7 cellular contexts compared by ENCODE assay signal in genomic region chr2:131686894-131687238, GRCh38.
A peak's percentile ranks its signal among the peaks of the same experiment; 100 is the strongest.
DNase-seq lines count a peak whose midpoint lies in the region; FAIRE-seq and TF ChIP-seq lines count a peak whose summit lies in the region.
"Not testable (repeated sequence)": the region's sequence is repeated elsewhere in the genome, so short reads cannot be mapped to it uniquely, and the experiment has no call there.

No MANE protein-coding gene starts in this region.

- H3K4me1 ChIP-seq in SJSA1 (replicated peaks) (peaks cover 29% of the 10 kb centered on the region), astrocyte (ENCODE audit: insufficient read depth, low read length) (peaks cover 26% of the 10 kb centered on the region)

- H3K36me3 Mint-ChIP-seq in astrocyte (ENCODE audit: low read depth, unreplicated experiment) = peaks cover 33% of the 10 kb centered on the region
- H3K36me3 Mint-ChIP-seq in osteocyte (ENCODE audit: unreplicated experiment) = peaks cover 56% of the 10 kb centered on the region

- H3K9me3 ChIP-seq in SJSA1 (replicated peaks); astrocyte (ENCODE audit: insufficient read depth, low read depth, low read length): not testable (repeated sequence)

- peak overlapping the region; percentile 82 for H3K4me3 Mint-ChIP-seq in astrocyte (ENCODE audit: unreplicated experiment)
- not testable (repeated sequence) for H3K4me3 Mint-ChIP-seq in osteocyte (ENCODE audit: unreplicated experiment)

- H4K20me1 ChIP-seq in astrocyte (ENCODE audit: insufficient read depth, low read length) = peaks cover 17% of the 10 kb centered on the region

- peaks cover 87% of the 10 kb centered on the region for H3K79me2 ChIP-seq in astrocyte (ENCODE audit: insufficient read depth, low read length)

- H3K27ac Mint-ChIP-seq in astrocyte (ENCODE audit: unreplicated experiment) (peak overlapping the region; percentile 99), osteocyte (ENCODE audit: unreplicated experiment) (peak overlapping the region; percentile 95)

- peak overlapping the region; percentile 63 for H3K9ac ChIP-seq in astrocyte (ENCODE audit: low read length)

- H3K36me3 ChIP-seq in SJSA1 = peaks cover 17% of the 10 kb centered on the region
- H3K36me3 ChIP-seq in astrocyte (ENCODE audit: insufficient read depth, low read length) = peaks cover 25% of the 10 kb centered on the region

- H3K27ac ChIP-seq in SJSA1 (peak overlapping the region; percentile 31), astrocyte (ENCODE audit: low read depth, low read length) (peak overlapping the region; percentile 99)

- not testable (repeated sequence) for H3K4me3 ChIP-seq in SJSA1; astrocyte (ENCODE audit: insufficient read depth, low read depth, low read length); choroid plexus epithelial cell (ENCODE audit: low read depth, low read length)

- not testable (repeated sequence) for H3K27me3 Mint-ChIP-seq in astrocyte (ENCODE audit: low read depth, unreplicated experiment); osteocyte (ENCODE audit: unreplicated experiment)

- peaks cover 30% of the 10 kb centered on the region for H3K4me1 Mint-ChIP-seq in astrocyte (ENCODE audit: low read depth, unreplicated experiment)
- H3K4me1 Mint-ChIP-seq in osteocyte (ENCODE audit: unreplicated experiment) = peaks cover 53% of the 10 kb centered on the region

- H3K27me3 ChIP-seq in SJSA1 (replicated peaks); astrocyte (ENCODE audit: insufficient read depth, low read length): not testable (repeated sequence)

- H3K4me2 ChIP-seq in astrocyte (ENCODE audit: low read length) = peak overlapping the region; percentile 97

- DNase-seq in EL = peak; percentile 40
- peak; percentile 18 for DNase-seq in LHCN-M2 (ENCODE audit: low read depth)
- DNase-seq in SJSA1 (ENCODE audit: low read depth in 1 of 2, low spot score in 2 of 2) = peak in 1 of 2 experiments; percentile 46
- peak; percentile 51 for DNase-seq in astrocyte (ENCODE audit: low read depth)
- peak; percentile 40 for DNase-seq in choroid plexus epithelial cell (ENCODE audit: low read depth)
- peak; percentile 20 for DNase-seq in kidney tubule cell (ENCODE audit: low spot score)
- not testable (repeated sequence) for DNase-seq in osteocyte (ENCODE audit: extremely low spot score, unreplicated experiment)

- FAIRE-seq in astrocyte (lab: Jason Lieb, UNC) = not testable (repeated sequence)

- peaks cover 16% of the 10 kb centered on the region for H3K9me3 Mint-ChIP-seq in astrocyte (ENCODE audit: unreplicated experiment)
- peaks cover 17% of the 10 kb centered on the region for H3K9me3 Mint-ChIP-seq in osteocyte (ENCODE audit: unreplicated experiment)

- not testable (repeated sequence) for H2AFZ ChIP-seq in astrocyte (ENCODE audit: low read depth, low read length)

- TF ChIP-seq CTCF in astrocyte (IDR thresholded peaks at IDR 0.05; ENCODE audit: insufficient read depth, low read depth, low read length); choroid plexus epithelial cell (conservative IDR thresholded peaks at IDR 0.05; ENCODE audit: low read depth, low read length); osteocyte (IDR thresholded peaks at IDR 0.05): not testable (repeated sequence)
